In the genomic region with DNA sequence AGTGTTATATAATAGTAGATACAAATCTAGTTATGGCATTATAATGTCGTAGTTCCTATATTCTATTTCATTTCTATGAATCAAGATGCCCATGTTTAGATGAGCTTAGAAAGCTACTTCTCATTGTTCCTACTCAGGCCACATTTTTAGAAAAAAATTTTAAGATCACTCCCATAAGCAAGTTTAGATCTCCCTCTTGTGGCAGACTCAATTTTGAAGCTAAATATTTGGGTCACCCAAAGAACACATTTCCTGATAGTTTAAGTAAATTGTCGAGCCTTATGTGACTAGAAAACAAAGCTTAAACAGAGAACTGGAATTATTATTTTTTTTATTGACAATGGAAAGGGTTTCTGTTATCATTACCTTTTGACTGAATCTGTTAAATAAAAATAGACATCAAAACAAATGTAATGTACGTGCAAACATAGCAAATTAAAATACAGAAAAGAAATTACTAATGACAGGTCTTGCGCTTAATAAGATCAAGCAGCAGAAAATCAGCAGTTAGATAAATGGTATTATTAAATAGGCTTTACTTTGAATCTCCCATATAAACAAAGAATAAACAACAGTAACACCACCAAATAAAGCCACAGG, we compare ENCODE assay signal across 9 cellular contexts.
DNase-seq lines count a peak whose midpoint lies in the region; ATAC-seq and TF ChIP-seq lines count a peak whose summit lies in the region.
"Had no signal": no experiment of that assay in that cellular context is flagged by ENCODE, and none has a peak within 500 bp of the region (broad histone marks: within the 10 kb centered on the region; RNA-seq: fewer than 3 reads in every experiment).

No MANE protein-coding gene starts in this region.

- CTCF ChIA-PET in SK-N-SH (lab: Yijun Ruan, JAX), result interaction anchor here (0.6 to 2.7 kb wide), 10 partner anchors 8 to 319 kb away, joined by 3 to 13 read pairs (median 4); no protein-coding TSS in a partner anchor

- TF ChIP-seq EP300 in SK-N-SH (IDR thresholded peaks at IDR 0.05; ENCODE audit: borderline replicate concordance in 1 of 2, low read depth in 1 of 2, low read length in 1 of 2), result no peak

- H3K27ac ChIP-seq in SK-N-SH (ENCODE audit: low read depth in 2 of 2, low read length in 1 of 2), result no peak overlapping the region
- H3K27ac ChIP-seq: neutrophil had no signal

- H3K27me3 ChIP-seq in SK-N-SH (ENCODE audit: insufficient read depth), result 0 out of 2 replicates have a peak, but pooled peaks cover 4% of the 10 kb centered on the region
- H3K27me3 ChIP-seq: neutrophil had no signal

- no peak overlapping the region for H2AFZ ChIP-seq in SK-N-SH (ENCODE audit: low read depth)

- H3F3A ChIP-seq in SK-N-SH (replicated peaks; ENCODE audit: insufficient read depth), result no peaks in the 10 kb centered on the region

- POLR2A ChIA-PET in SK-N-SH (lab: Yijun Ruan, JAX), result no interaction called here

- H3K9ac ChIP-seq in SK-N-SH, result no peak overlapping the region

- peak; percentile 73 for TF ChIP-seq RAD21 in SK-N-SH (IDR thresholded peaks at IDR 0.05; ENCODE audit: low read length)

- H3K4me1 ChIP-seq in SK-N-SH (ENCODE audit: control insufficient read depth in 1 of 2, insufficient read depth in 2 of 2, low read depth in 1 of 2, low read length in 1 of 2), result no peaks in the 10 kb centered on the region; a peak in 1 of 4 replicates

- TF ChIP-seq CTCF in SK-N-SH (IDR thresholded peaks at IDR 0.05), result peak; percentile 69

- H3K36me3 ChIP-seq in SK-N-SH (replicated peaks in 1 of 2; ENCODE audit: control insufficient read depth in 1 of 2, insufficient read depth in 2 of 2, low read length in 1 of 2), result no peaks in the 10 kb centered on the region
- H3K36me3 ChIP-seq: neutrophil had no signal

- H3K9me3 ChIP-seq in SK-N-SH, result no peaks in the 10 kb centered on the region
- H3K9me3 ChIP-seq: neutrophil had no signal

- H4K20me1 ChIP-seq in SK-N-SH (ENCODE audit: insufficient read depth), result no peaks in the 10 kb centered on the region

- ATAC-seq in GM18873 (IDR thresholded peaks at IDR 0.05; ENCODE audit: low FRiP score, unreplicated experiment), result no peak
- no peak for ATAC-seq in HG03565 (IDR thresholded peaks at IDR 0.05; ENCODE audit: unreplicated experiment)

- peak overlapping the region; percentile 6 to 52; a peak in 2 of 4 replicates for H3K4me3 ChIP-seq in SK-N-SH (ENCODE audit: low read depth in 2 of 2, low read length in 1 of 2)

- peak; percentile 16 for DNase-seq in GM04503 (ENCODE audit: low read depth)
- peak; percentile 32 for DNase-seq in NCI-H1105 (lab: John Stamatoyannopoulos, UW)
- peak; percentile 10 for DNase-seq in SK-N-SH
- DNase-seq in hepatic stellate cell (ENCODE audit: low spot score), result peak; percentile 4
- no peak for DNase-seq in activated effector memory CD4-positive, alpha-beta T cell treated with Interleukin-2 at 50 U/mL for 16 hours
- no peak for DNase-seq in effector CD4-positive, alpha-beta T cell

- 15% methylated on average over 4 of the region's 4 CpGs for WGBS in SK-N-SH (ENCODE audit: low lambda C conversion rate)

- no peaks in the 10 kb centered on the region for H3K79me2 ChIP-seq in SK-N-SH (ENCODE audit: insufficient read depth)

- H3K4me2 ChIP-seq in SK-N-SH, result peak overlapping the region; percentile 49

- H3K9me2 ChIP-seq in SK-N-SH, result no peaks in the 10 kb centered on the region

TF ChIP-seq in SK-N-SH, 30 proteins besides CTCF, POLR2A, EP300 and RAD21:
- TF ChIP-seq ZBTB33 (IDR thresholded peaks at IDR 0.05; ENCODE audit: borderline replicate concordance, low read depth) (no peak), SMC3 (IDR thresholded peaks at IDR 0.05; ENCODE audit: low read depth, low read length) (peak; percentile 29; the same call in 1 of the 2 replicates)
- TF ChIP-seq, protein P1, sequence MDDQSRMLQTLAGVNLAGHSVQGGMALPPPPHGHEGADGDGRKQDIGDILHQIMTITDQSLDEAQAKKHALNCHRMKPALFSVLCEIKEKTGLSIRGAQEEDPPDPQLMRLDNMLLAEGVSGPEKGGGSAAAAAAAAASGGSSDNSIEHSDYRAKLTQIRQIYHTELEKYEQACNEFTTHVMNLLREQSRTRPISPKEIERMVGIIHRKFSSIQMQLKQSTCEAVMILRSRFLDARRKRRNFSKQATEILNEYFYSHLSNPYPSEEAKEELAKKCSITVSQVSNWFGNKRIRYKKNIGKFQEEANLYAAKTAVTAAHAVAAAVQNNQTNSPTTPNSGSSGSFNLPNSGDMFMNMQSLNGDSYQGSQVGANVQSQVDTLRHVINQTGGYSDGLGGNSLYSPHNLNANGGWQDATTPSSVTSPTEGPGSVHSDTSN (IDR thresholded peaks at IDR 0.05), result no peak

Comparison
In these comparisons a context has a peak if more than half of its experiments do, and no peak if none do; other contexts are left out.
1. DNase-seq: peak in GM04503 (single experiment), NCI-H1105 (single experiment), SK-N-SH (single experiment) and hepatic stellate cell (single experiment); none in activated effector memory CD4-positive, alpha-beta T cell treated with Interleukin-2 at 50 U/mL for 16 hours (single experiment) and effector CD4-positive, alpha-beta T cell (single experiment).